Comparison of ENCODE assay signal across 22 cellular contexts in genomic region chr2:207670887-207671286, GRCh38. TPM values are rescaled to one million over a fixed set of nuclear protein-coding genes. Genes with fewer than 3 reads are reported as not detected.
DNase-seq lines count a peak whose midpoint lies in the region; ATAC-seq and TF ChIP-seq lines count a peak whose summit lies in the region.
"Had no signal": no experiment of that assay in that cellular context is flagged by ENCODE, and none has a peak within 500 bp of the region (broad histone marks: within the 10 kb centered on the region; RNA-seq: fewer than 3 reads in every experiment).

No MANE protein-coding gene starts in this region.

- H3K4ac ChIP-seq in mesendoderm (ENCODE audit: low read depth, low read length), result no peak overlapping the region

- no peaks in the 10 kb centered on the region for H3K9me3 ChIP-seq in SK-N-SH
- H3K9me3 ChIP-seq in suprapubic skin, result no peaks in the 10 kb centered on the region

- H3K27me3 ChIP-seq in SK-N-SH (ENCODE audit: insufficient read depth), result no peaks in the 10 kb centered on the region
- H3K27me3 ChIP-seq in mesendoderm (ENCODE audit: insufficient read depth, low read length, poor library complexity), result no peaks in the 10 kb centered on the region
- no peaks in the 10 kb centered on the region for H3K27me3 ChIP-seq in suprapubic skin

- H3K18ac ChIP-seq in mesendoderm (ENCODE audit: low read length), result no peak overlapping the region

- H3K36me3 ChIP-seq in SK-N-SH (replicated peaks in 1 of 2; ENCODE audit: control insufficient read depth in 1 of 2, insufficient read depth in 2 of 2, low read length in 1 of 2), result no peaks in the 10 kb centered on the region
- no peaks in the 10 kb centered on the region for H3K36me3 ChIP-seq in mesendoderm (ENCODE audit: control insufficient read depth, insufficient read depth, low read length)
- no peaks in the 10 kb centered on the region for H3K36me3 ChIP-seq in suprapubic skin

- H3K4me3 ChIP-seq in SK-N-SH (ENCODE audit: low read depth in 2 of 2, low read length in 1 of 2), result no peak overlapping the region
- no peak overlapping the region for H3K4me3 ChIP-seq in mesendoderm (ENCODE audit: low read length)
- no peak overlapping the region for H3K4me3 ChIP-seq in suprapubic skin
- H3K4me3 ChIP-seq: SK-N-MC had no signal

- no peak for ATAC-seq in SK-N-SH treated with all-trans-retinoic acid at 6 μM for 48 hours

- no peak for TF ChIP-seq EP300 in SK-N-SH (IDR thresholded peaks at IDR 0.05; ENCODE audit: borderline replicate concordance in 1 of 2, low read depth in 1 of 2, low read length in 1 of 2)
- TF ChIP-seq EP300 in suprapubic skin (IDR thresholded peaks at IDR 0.05), result no peak

- peak overlapping the region; percentile 54 for H3K27ac Mint-ChIP-seq in chondrocyte (ENCODE audit: unreplicated experiment)
- no peak overlapping the region for H3K27ac Mint-ChIP-seq in activated naive CD4-positive, alpha-beta T cell treated with anti-CD3 and anti-CD28 coated beads for 36 hours
- H3K27ac Mint-ChIP-seq: B cell; CD4-positive, CD25-positive, alpha-beta regulatory T cell had no signal

- WGBS in SK-N-SH (ENCODE audit: low lambda C conversion rate), result 84% methylated on average over 6 of the region's 6 CpGs
- WGBS in mesendoderm (ENCODE audit: extremely low coverage, insufficient coverage, low lambda C conversion rate), result no CpG with 5 or more reads among the region's 6 CpGs
- WGBS in suprapubic skin, result 59% methylated on average over 6 of the region's 6 CpGs

- no peak overlapping the region for H3K23ac ChIP-seq in mesendoderm (ENCODE audit: low read length)

- H2BK5ac ChIP-seq in mesendoderm (ENCODE audit: low read length), result no peak overlapping the region

- no peaks in the 10 kb centered on the region for H3K27me3 Mint-ChIP-seq in chondrocyte (ENCODE audit: low read depth)
- no peaks in the 10 kb centered on the region for H3K27me3 Mint-ChIP-seq in activated naive CD4-positive, alpha-beta T cell treated with anti-CD3 and anti-CD28 coated beads for 36 hours (ENCODE audit: low read depth)
- H3K27me3 Mint-ChIP-seq: B cell had no signal

- no peak for TF ChIP-seq CTCF in SK-N-SH (IDR thresholded peaks at IDR 0.05)
- TF ChIP-seq CTCF in chondrocyte (IDR thresholded peaks at IDR 0.05), result no peak
- no peak for TF ChIP-seq CTCF in suprapubic skin (IDR thresholded peaks at IDR 0.05)

- no peak overlapping the region for H3K27ac ChIP-seq in SK-N-SH (ENCODE audit: low read depth in 2 of 2, low read length in 1 of 2)
- H3K27ac ChIP-seq in mesendoderm (ENCODE audit: low read depth, low read length), result no peak overlapping the region
- no peak overlapping the region for H3K27ac ChIP-seq in suprapubic skin
- H3K27ac ChIP-seq: KMS-11, SK-N-MC had no signal

- TF ChIP-seq RAD21 in SK-N-SH (IDR thresholded peaks at IDR 0.05; ENCODE audit: low read length), result no peak

- no peaks in the 10 kb centered on the region for H3K9me3 Mint-ChIP-seq in chondrocyte (ENCODE audit: low read depth)
- no peaks in the 10 kb centered on the region for H3K9me3 Mint-ChIP-seq in activated naive CD4-positive, alpha-beta T cell treated with anti-CD3 and anti-CD28 coated beads for 36 hours
- H3K9me3 Mint-ChIP-seq: CD4-positive, CD25-positive, alpha-beta regulatory T cell had no signal

- no peak for TF ChIP-seq POLR2A in suprapubic skin (IDR thresholded peaks at IDR 0.05)

- H3K4me1 ChIP-seq in SK-N-SH (ENCODE audit: control insufficient read depth in 1 of 2, insufficient read depth in 2 of 2, low read depth in 1 of 2, low read length in 1 of 2), result no peaks in the 10 kb centered on the region
- H3K4me1 ChIP-seq in mesendoderm (ENCODE audit: control insufficient read depth, low read depth, low read length), result no peaks in the 10 kb centered on the region
- H3K4me1 ChIP-seq in suprapubic skin, result no peaks in the 10 kb centered on the region

- H3K79me2 ChIP-seq in SK-N-SH (ENCODE audit: insufficient read depth), result no peaks in the 10 kb centered on the region
- H3K79me2 ChIP-seq in mesendoderm (ENCODE audit: control insufficient read depth, insufficient read depth, low read length), result no peaks in the 10 kb centered on the region

- DNase-seq in SK-N-SH (peak; percentile 23), chondrocyte (ENCODE audit: low spot score) (no peak), mesendoderm (peak; percentile 22), posterior cingulate gyrus (peak in 7 of 10 donors; percentile 22 to 87 (median 56)), suprapubic skin (ENCODE audit: low spot score in 2 of 2) (no peak), DMS 273 treated with DMSO at 0.1 percent for 48 hours (lab: John Stamatoyannopoulos, UW) (no peak)
- no peak for DNase-seq in activated naive CD4-positive, alpha-beta T cell treated with anti-CD3 and anti-CD28 coated beads for 36 hours
- DNase-seq: CD4-positive, CD25-positive, alpha-beta regulatory T cell; COR-L47; DMS153; GDM1; NCI-H1092 treated with DMSO at 0.1 percent for 48 hours; NCI-H146; NCI-H2029 treated with DMSO at 0.1 percent for 48 hours; NCI-H2171; NCI-H526 treated with DMSO at 0.1 percent for 48 hours; NK-92 treated with Interleukin-12 subunit alpha and Interleukin-12 subunit beta, amount 100 ng/mL, for 24 hours; SHP77 had no signal

- POLR2A ChIA-PET in SK-N-SH (lab: Yijun Ruan, JAX), result no interaction called here

- H3K9ac ChIP-seq in SK-N-SH (no peak overlapping the region), mesendoderm (ENCODE audit: low read length) (no peak overlapping the region)
- H3K9ac ChIP-seq: KMS-11 had no signal

- H2AFZ ChIP-seq in SK-N-SH (ENCODE audit: low read depth), result no peak overlapping the region

- no peak overlapping the region for H3K4me2 ChIP-seq in SK-N-SH
- no peak overlapping the region for H3K4me2 ChIP-seq in mesendoderm (ENCODE audit: low read length)
- H3K4me2 ChIP-seq: KMS-11 had no signal

- no peak overlapping the region for H2AK5ac ChIP-seq in mesendoderm (ENCODE audit: low read length)

- CTCF ChIA-PET in SK-N-SH (lab: Yijun Ruan, JAX), result no interaction called here
- CTCF ChIA-PET in activated naive CD4-positive, alpha-beta T cell treated with anti-CD3 and anti-CD28 coated beads for 36 hours (lab: Charles Lee), result no interaction called here

- peaks cover under 1% of the 10 kb centered on the region for H3K4me1 Mint-ChIP-seq in chondrocyte (ENCODE audit: low read depth)
- H3K4me1 Mint-ChIP-seq in activated naive CD4-positive, alpha-beta T cell treated with anti-CD3 and anti-CD28 coated beads for 36 hours (ENCODE audit: low read depth), result no peaks in the 10 kb centered on the region
- H3K4me1 Mint-ChIP-seq: CD4-positive, CD25-positive, alpha-beta regulatory T cell had no signal

- H3F3A ChIP-seq in SK-N-SH (replicated peaks; ENCODE audit: insufficient read depth), result peaks cover 7% of the 10 kb centered on the region

- H4K20me1 ChIP-seq in SK-N-SH (ENCODE audit: insufficient read depth), result no peaks in the 10 kb centered on the region

- H3K56ac ChIP-seq in mesendoderm (ENCODE audit: low read length), result no peak overlapping the region

- no peak overlapping the region for H4K8ac ChIP-seq in mesendoderm (ENCODE audit: low read depth, low read length)

- H3K4me3 Mint-ChIP-seq in chondrocyte (ENCODE audit: unreplicated experiment), result no peak overlapping the region
- no peak overlapping the region for H3K4me3 Mint-ChIP-seq in activated naive CD4-positive, alpha-beta T cell treated with anti-CD3 and anti-CD28 coated beads for 36 hours
- H3K4me3 Mint-ChIP-seq: B cell; CD4-positive, CD25-positive, alpha-beta regulatory T cell had no signal

- H3K79me1 ChIP-seq in mesendoderm (ENCODE audit: low read length), result no peaks in the 10 kb centered on the region

- H4K5ac ChIP-seq in mesendoderm (ENCODE audit: low read length), result no peak overlapping the region

- no peaks in the 10 kb centered on the region for H3K36me3 Mint-ChIP-seq in chondrocyte (ENCODE audit: low read depth)
- H3K36me3 Mint-ChIP-seq in activated naive CD4-positive, alpha-beta T cell treated with anti-CD3 and anti-CD28 coated beads for 36 hours (ENCODE audit: low read depth), result no peaks in the 10 kb centered on the region
- H3K36me3 Mint-ChIP-seq: CD4-positive, CD25-positive, alpha-beta regulatory T cell had no signal

- H2BK120ac ChIP-seq in mesendoderm (ENCODE audit: low read depth, low read length), result no peak overlapping the region

- H3K9me2 ChIP-seq in SK-N-SH, result no peaks in the 10 kb centered on the region

- intact Hi-C loops in posterior cingulate gyrus (cut with DNase I), result no loop called here
- intact Hi-C loops in activated naive CD4-positive, alpha-beta T cell treated with anti-CD3 and anti-CD28 coated beads for 36 hours (cut with micrococcal nuclease), result no loop called here

- no peak overlapping the region for H2BK15ac ChIP-seq in mesendoderm (replicated peaks; ENCODE audit: low read depth)

TF ChIP-seq in SK-N-SH, 30 proteins besides CTCF, POLR2A, EP300 and RAD21 (continues in another document):
- TF ChIP-seq POLR2AphosphoS5 (IDR thresholded peaks at IDR 0.05; ENCODE audit: low read depth, low read length), result no peak

TF ChIP-seq in SK-N-SH treated with all-trans-retinoic acid at 6 μM for 48 hours, 23 proteins besides CTCF, POLR2A, EP300 and RAD21 (continues in another document):
- TF ChIP-seq ISL1 (CRISPR knock-in tag; IDR thresholded peaks at IDR 0.05), result no peak

RNA-seq across cellular contexts. Expression of gene CCNYL1, which starts 40.6 kb away (rescaled TPM):
- 8.7 and 10.0 TPM in 2 replicates for polyA plus RNA-seq in SK-N-SH (2012; rRNA removed)
- 12.3 and 13.0 TPM in 2 replicates for polyA plus RNA-seq in SK-N-SH (2012; cell fraction: cytosol; rRNA removed)
- polyA plus RNA-seq in SK-N-SH (2012; cell fraction: nucleus; rRNA removed), result 9.4 and 13.2 TPM in 2 replicates
- total RNA-seq in chondrocyte (17.4 to 25.3 TPM (median 24.7 TPM) in 3 replicates), suprapubic skin (10 to 100 TPM in 1 of 4 donors, 1 to 10 TPM in 3; 3.1 to 11.3 (median 5.4) TPM)
- polyA plus RNA-seq in mesendoderm (2013, experiment 1 of 2), result 21.5 TPM
- polyA plus RNA-seq in mesendoderm (2013, experiment 2 of 2), result 22.0 TPM
- total RNA-seq in activated naive CD4-positive, alpha-beta T cell treated with anti-CD3 and anti-CD28 coated beads for 36 hours, result 1 to 10 TPM; 2.5 to 2.7 TPM

RNA-seq across cellular contexts. Expression of gene METTL21A, which starts 45.7 kb away (rescaled TPM):
- 18.7 and 19.4 TPM in 2 replicates for polyA plus RNA-seq in SK-N-SH (2012; rRNA removed)
- 19.9 and 23.3 TPM in 2 replicates for polyA plus RNA-seq in SK-N-SH (2012; cell fraction: cytosol; rRNA removed)
- polyA plus RNA-seq in SK-N-SH (2012; cell fraction: nucleus; rRNA removed), result 9.5 and 10.2 TPM in 2 replicates
- total RNA-seq in chondrocyte (11.8 to 16.1 TPM (median 12.7 TPM) in 3 replicates), suprapubic skin (10 to 100 TPM in 1 of 4 donors, 1 to 10 TPM in 3; 5.6 to 24.1 (median 8.0) TPM)
- 49.6 TPM for polyA plus RNA-seq in mesendoderm (2013, experiment 1 of 2)
- 49.7 TPM for polyA plus RNA-seq in mesendoderm (2013, experiment 2 of 2)
- total RNA-seq in activated naive CD4-positive, alpha-beta T cell treated with anti-CD3 and anti-CD28 coated beads for 36 hours, result 10 to 100 TPM; 18.6 to 19.0 TPM

Comparison
In these comparisons a context has a peak if more than half of its experiments do, and no peak if none do; other contexts are left out.
1. DNase-seq: peak in SK-N-SH (single experiment), mesendoderm (single experiment) and posterior cingulate gyrus (7 of 10); none in chondrocyte (single experiment), activated naive CD4-positive, alpha-beta T cell treated with anti-CD3 and anti-CD28 coated beads for 36 hours (single experiment), suprapubic skin (0 of 2) and DMS 273 treated with DMSO at 0.1 percent for 48 hours (single experiment).